Comparison of ENCODE assay signal across 13 cellular contexts in the genomic region with DNA sequence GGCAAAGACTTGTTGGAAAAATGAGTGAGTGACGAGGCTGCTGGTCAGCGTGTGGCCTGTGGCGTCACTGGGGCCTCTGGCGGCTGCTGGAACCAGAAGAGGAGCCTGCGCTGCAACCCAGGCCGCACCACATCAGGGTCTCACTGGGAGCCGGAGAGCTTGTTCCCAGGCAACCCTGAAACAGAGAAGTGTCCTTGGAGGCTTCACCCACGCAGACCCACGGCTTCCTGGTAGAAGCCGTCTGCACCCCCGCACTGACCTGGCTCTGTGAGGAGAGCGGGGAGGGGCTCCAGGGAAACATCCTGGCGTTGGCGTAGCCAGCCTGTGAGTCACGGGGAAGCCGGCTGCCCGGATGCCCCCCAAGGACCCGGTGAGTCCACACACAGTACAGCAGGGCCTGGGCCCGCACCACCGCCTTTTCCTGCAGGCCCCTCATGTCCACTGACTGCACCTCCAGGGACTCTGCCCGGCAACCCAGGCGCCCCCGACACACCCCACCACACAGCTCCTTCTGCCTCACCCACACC. TPM values are rescaled to one million over a fixed set of nuclear protein-coding genes. Genes with fewer than 3 reads are reported as not detected.
DNase-seq lines count a peak whose midpoint lies in the region; ATAC-seq and TF ChIP-seq lines count a peak whose summit lies in the region.
"Had no signal": no experiment of that assay in that cellular context is flagged by ENCODE, and none has a peak within 500 bp of the region (broad histone marks: within the 10 kb centered on the region; RNA-seq: fewer than 3 reads in every experiment).

No MANE protein-coding gene starts in this region.

- H3K4me2 ChIP-seq in BLaER1 treated with 17β-estradiol and CSF1 and Interleukin-3, amounts not matched to agents 10 nM and 100 nM, result peak overlapping the region; percentile 7 to 54 (median 28); a peak in 17 of 22 replicates
- H3K4me2 ChIP-seq: BLaER1, PC-9 had no signal

- H3K4me3 ChIP-seq in BLaER1 treated with 17β-estradiol and CSF1 and Interleukin-3, amounts not matched to agents 10 nM and 100 nM, result no peak overlapping the region
- no peak overlapping the region for H3K4me3 ChIP-seq in ascending aorta
- H3K4me3 ChIP-seq: BLaER1, PC-9 had no signal

- H3K9me3 ChIP-seq in BLaER1 treated with 17β-estradiol and CSF1 and Interleukin-3, amounts not matched to agents 10 nM and 100 nM (replicated peaks in 1 of 11), result no peaks in the 10 kb centered on the region
- H3K9me3 ChIP-seq in ascending aorta, result no peaks in the 10 kb centered on the region
- H3K9me3 ChIP-seq: BLaER1 had no signal

- H3K27ac ChIP-seq in BLaER1 treated with 17β-estradiol and CSF1 and Interleukin-3, amounts not matched to agents 10 nM and 100 nM, result no peak overlapping the region
- peak overlapping the region; percentile 53 to 73 for H3K27ac ChIP-seq in ascending aorta
- H3K27ac ChIP-seq: BLaER1, PC-9 had no signal

- no peak for TF ChIP-seq CTCF in ascending aorta (IDR thresholded peaks at IDR 0.05)

- no peaks in the 10 kb centered on the region; a peak in 1 of 22 replicates for H4K20me1 ChIP-seq in BLaER1 treated with 17β-estradiol and CSF1 and Interleukin-3, amounts not matched to agents 10 nM and 100 nM
- H4K20me1 ChIP-seq: BLaER1 had no signal

- peaks cover 6 to 24% (median 20%) of the 10 kb centered on the region in 10 experiments; a peak in 18 of 20 replicates for H3K4me1 ChIP-seq in BLaER1 treated with 17β-estradiol and CSF1 and Interleukin-3, amounts not matched to agents 10 nM and 100 nM
- no peaks in the 10 kb centered on the region for H3K4me1 ChIP-seq in ascending aorta

- DNase-seq in ascending aorta (ENCODE audit: low spot score in 2 of 2), result peak in 1 of 2 donors; percentile 87
- peak; percentile 82 for DNase-seq in glomerular visceral epithelial cell (ENCODE audit: extremely low spot score)
- peak; percentile 79 for DNase-seq in sciatic nerve (ENCODE audit: low spot score)
- DNase-seq in SIG-M5 (lab: John Stamatoyannopoulos, UW), result no peak
- no peak for DNase-seq in NCI-H510A (lab: John Stamatoyannopoulos, UW)
- DNase-seq: activated naive CD4-positive, alpha-beta T cell treated with anti-CD3 and anti-CD28 coated beads, Interleukin-2, amount 10 ng/mL, durations not matched to agents 7 days and 5 days; naive thymus-derived CD8-positive, alpha-beta T cell; NCI-H1417 treated with DMSO at 0.1 percent for 48 hours; PC-9 had no signal

- H3K9ac ChIP-seq in BLaER1 treated with 17β-estradiol and CSF1 and Interleukin-3, amounts not matched to agents 10 nM and 100 nM, result no peak overlapping the region
- H3K9ac ChIP-seq: BLaER1 had no signal

- peak; percentile 89 for ATAC-seq in sciatic nerve
- no peak for ATAC-seq in activated CD4-positive, CD25-positive, alpha-beta regulatory T cell treated with anti-CD3 and anti-CD28 coated beads, Interleukin-2, amount 50 U/mL, for 24 hours
- ATAC-seq in GM19397 (IDR thresholded peaks at IDR 0.05; ENCODE audit: unreplicated experiment), result no peak
- ATAC-seq: naive thymus-derived CD8-positive, alpha-beta T cell had no signal

- H3K36me3 ChIP-seq in BLaER1 treated with 17β-estradiol and CSF1 and Interleukin-3, amounts not matched to agents 10 nM and 100 nM, result no peaks in the 10 kb centered on the region
- no peaks in the 10 kb centered on the region for H3K36me3 ChIP-seq in ascending aorta
- H3K36me3 ChIP-seq: BLaER1 had no signal

- intact Hi-C loops in ascending aorta (cut with DNase I) (no loop called here), sciatic nerve (cut with DNase I) (no loop called here)

- H3K27me3 ChIP-seq in BLaER1 treated with 17β-estradiol and CSF1 and Interleukin-3, amounts not matched to agents 10 nM and 100 nM, result no peaks in the 10 kb centered on the region
- H3K27me3 ChIP-seq in ascending aorta, result no peaks in the 10 kb centered on the region
- H3K27me3 ChIP-seq: BLaER1 had no signal

RNA-seq across cellular contexts. Expression of a gene that starts 57.4 kb away (rescaled TPM):
- total RNA-seq in ascending aorta (1,564 TPM), sciatic nerve (247 TPM)

RNA-seq across cellular contexts. Expression of a gene that starts 59.0 kb away (rescaled TPM):
- 1,704 TPM for total RNA-seq in ascending aorta
- total RNA-seq in sciatic nerve, result 397 TPM

Comparison
In these comparisons a context has a peak if more than half of its experiments do, and no peak if none do; other contexts are left out.
1. H3K27ac ChIP-seq: peak in ascending aorta (2 of 2); none in BLaER1 treated with 17β-estradiol and CSF1 and Interleukin-3, amounts not matched to agents 10 nM and 100 nM (0 of 11).
2. DNase-seq: peak in glomerular visceral epithelial cell (single experiment) and sciatic nerve (single experiment); none in SIG-M5 (single experiment) and NCI-H510A (single experiment).